1 cellular context compared by ENCODE assay signal in genomic region chr9:2602704-2603116, GRCh38.
TF ChIP-seq lines count a peak whose summit lies in the region.

No MANE protein-coding gene starts in this region.

TF ChIP-seq in GM23338, 12 proteins besides CTCF, POLR2A, EP300 and RAD21 (continued from another document):
- TF ChIP-seq ZNF462 (CRISPR knock-in tag; IDR thresholded peaks at IDR 0.05) (no peak), EZH2 (IDR thresholded peaks at IDR 0.05; ENCODE audit: low read depth, unreplicated experiment) (no peak)
